In genomic region chr3:71908001-71908400, GRCh38 we compare ENCODE assay signal across 17 cellular contexts.
"Had no signal": no experiment of that assay in that cellular context is flagged by ENCODE, and none has a peak within 500 bp of the region (broad histone marks: within the 10 kb centered on the region; RNA-seq: fewer than 3 reads in every experiment).

No MANE protein-coding gene starts in this region.

- H3K9me3 Mint-ChIP-seq: activated naive CD4-positive, alpha-beta T cell treated with anti-CD3 and anti-CD28 coated beads, Interleukin-2, amount 50 U/mL, for 72 hours; naive thymus-derived CD4-positive, alpha-beta T cell; stimulated activated naive CD8-positive, alpha-beta T cell treated with anti-CD3 and anti-CD28 coated beads, Interleukin-15, amount 100 ng/mL, for 72 hours; T-cell had no signal

- H3K4me3 Mint-ChIP-seq: endodermal cell; naive thymus-derived CD4-positive, alpha-beta T cell; neural crest cell; stimulated activated naive CD8-positive, alpha-beta T cell treated with anti-CD3 and anti-CD28 coated beads, Interleukin-15, amount 100 ng/mL, for 72 hours; T-cell; WTC11 had no signal

- H3K4me1 Mint-ChIP-seq: neural crest cell; stimulated activated naive CD8-positive, alpha-beta T cell treated with anti-CD3 and anti-CD28 coated beads, Interleukin-15, amount 100 ng/mL, for 72 hours had no signal

- ATAC-seq: activated naive CD4-positive, alpha-beta T cell treated with anti-CD3 and anti-CD28 coated beads, Interleukin-2, amount 50 U/mL, for 72 hours; gastrocnemius medialis; heart left ventricle; left lobe of liver; naive thymus-derived CD4-positive, alpha-beta T cell; stimulated activated naive CD8-positive, alpha-beta T cell treated with anti-CD3 and anti-CD28 coated beads, Interleukin-15, amount 100 ng/mL, for 72 hours; T-cell; WTC11 had no signal

- H3K36me3 Mint-ChIP-seq: activated naive CD4-positive, alpha-beta T cell treated with anti-CD3 and anti-CD28 coated beads, Interleukin-2, amount 50 U/mL, for 72 hours; naive thymus-derived CD4-positive, alpha-beta T cell; T-cell had no signal

- DNase-seq: activated T-cell treated with anti-CD3 and anti-CD28 coated beads, Interleukin-2, amount 50 U/mL, for 1 hour; adrenal gland; brain microvascular endothelial cell; central memory CD4-positive, alpha-beta T cell; colonic mucosa; endodermal cell; esophagus squamous epithelium; gastrocnemius medialis; naive thymus-derived CD4-positive, alpha-beta T cell; stimulated activated CD4-positive, alpha-beta T cell treated with anti-CD3 and anti-CD28 coated beads, Interleukin-4, amount 100 ng/mL, for 4 hours; stimulated activated naive CD8-positive, alpha-beta T cell treated with anti-CD3 and anti-CD28 coated beads, Interleukin-15, amount 100 ng/mL, for 72 hours; T-cell had no signal

- H3K27ac Mint-ChIP-seq: activated naive CD4-positive, alpha-beta T cell treated with anti-CD3 and anti-CD28 coated beads, Interleukin-2, amount 50 U/mL, for 72 hours; endodermal cell; naive thymus-derived CD4-positive, alpha-beta T cell; WTC11 had no signal
